24 cellular contexts compared by ENCODE assay signal in the genomic region with DNA sequence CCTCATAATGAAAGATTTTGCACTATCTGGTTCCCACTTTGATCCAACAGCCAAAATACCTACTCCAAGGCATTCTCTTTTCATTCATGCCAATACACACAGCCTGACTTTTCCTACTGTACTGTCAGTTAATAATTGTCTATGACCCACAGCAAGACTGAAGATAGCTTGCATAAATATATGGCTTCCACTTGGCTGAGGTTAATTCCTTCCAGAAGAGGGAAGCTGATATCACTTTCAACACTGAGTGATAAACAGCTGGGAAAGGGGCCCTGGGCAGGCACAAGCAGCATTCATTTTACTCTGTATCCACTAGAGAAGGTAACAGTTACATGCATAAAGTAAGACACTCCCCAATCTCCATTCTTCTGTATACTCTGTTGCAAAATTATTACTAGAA.
"Had no signal": no experiment of that assay in that cellular context is flagged by ENCODE, and none has a peak within 500 bp of the region (broad histone marks: within the 10 kb centered on the region; RNA-seq: fewer than 3 reads in every experiment).

No MANE protein-coding gene starts in this region.

- H3K4me3 ChIP-seq: coronary artery, dorsolateral prefrontal cortex, gastrocnemius medialis, spleen, suprapubic skin, tibial artery, upper lobe of right lung had no signal

- H3K27me3 ChIP-seq: brain microvascular endothelial cell, gastrocnemius medialis, spleen, suprapubic skin, tibial artery, upper lobe of right lung had no signal

- FAIRE-seq: astrocyte had no signal

- H3K9me3 ChIP-seq: gastrocnemius medialis, spleen, suprapubic skin, tibial artery, upper lobe of right lung had no signal

- DNase-seq: activated CD4-positive, alpha-beta memory T cell treated with anti-CD3 and anti-CD28 coated beads, Interleukin-2, amount 10 ng/mL, durations not matched to agents 7 days and 5 days; activated CD4-positive, alpha-beta T cell treated with anti-CD3 and anti-CD28 coated beads for 1 hour; activated CD4-positive, alpha-beta T cell treated with anti-CD3 and anti-CD28 coated beads, Interleukin-2, amount 10 ng/mL, durations not matched to agents 7 days and 5 days; activated CD8-positive, alpha-beta memory T cell treated with anti-CD3 and anti-CD28 coated beads, Interleukin-2, amount 50 U/mL, for 48 hours; activated naive CD4-positive, alpha-beta T cell treated with anti-CD3 and anti-CD28 coated beads, Interleukin-2, amount 10 ng/mL, durations not matched to agents 7 days and 5 days; activated naive CD8-positive, alpha-beta T cell treated with anti-CD3 and anti-CD28 coated beads, Interleukin-2, amount 10 ng/mL, durations not matched to agents 7 days and 5 days; activated T-cell treated with anti-CD3 and anti-CD28 coated beads, Interleukin-2, amount 50 U/mL, for 24 hours; brain microvascular endothelial cell; dorsolateral prefrontal cortex; effector memory CD4-positive, alpha-beta T cell; gastrocnemius medialis; hippocampal formation; immature natural killer cell; left ventricle myocardium superior; naive B cell; right cardiac atrium; spleen; stimulated activated naive CD4-positive, alpha-beta T cell; T-helper 2 cell; tibial artery; upper lobe of right lung had no signal

- H3K27ac ChIP-seq: brain microvascular endothelial cell, coronary artery, dorsolateral prefrontal cortex, gastrocnemius medialis, spleen, suprapubic skin, tibial artery, upper lobe of right lung had no signal

- H3K4me1 ChIP-seq: gastrocnemius medialis, spleen, suprapubic skin, tibial artery, upper lobe of right lung had no signal

- ATAC-seq: gastrocnemius medialis, left ventricle myocardium superior, right cardiac atrium, upper lobe of right lung had no signal

- H3K36me3 ChIP-seq: brain microvascular endothelial cell, gastrocnemius medialis, spleen, suprapubic skin, tibial artery, upper lobe of right lung had no signal
